Comparison of ENCODE assay signal across 10 cellular contexts in genomic region chr2:42931147-42931817, GRCh38.
DNase-seq lines count a peak whose midpoint lies in the region; TF ChIP-seq lines count a peak whose summit lies in the region.
"Had no signal": no experiment of that assay in that cellular context is flagged by ENCODE, and none has a peak within 500 bp of the region (broad histone marks: within the 10 kb centered on the region; RNA-seq: fewer than 3 reads in every experiment).

No MANE protein-coding gene starts in this region.

- H3K27me3 Mint-ChIP-seq in type B pancreatic cell, result no peaks in the 10 kb centered on the region

- no peaks in the 10 kb centered on the region for H3K36me3 ChIP-seq in WERI-Rb-1
- no peaks in the 10 kb centered on the region for H3K36me3 ChIP-seq in hepatocyte (replicated peaks; ENCODE audit: insufficient read depth, low read depth)

- no peak overlapping the region for H2AFZ ChIP-seq in hepatocyte

- DNase-seq in NCI-H748 (lab: John Stamatoyannopoulos, UW; ENCODE audit: unreplicated experiment), result peak; percentile 10
- no peak for DNase-seq in NCI-H748 treated with DMSO at 0.1 percent for 48 hours (lab: John Stamatoyannopoulos, UW)
- peak; percentile 77 for DNase-seq in WERI-Rb-1
- DNase-seq in hepatocyte (ENCODE audit: low spot score), result no peak
- DNase-seq in type B pancreatic cell (ENCODE audit: extremely low spot score, unreplicated experiment), result no peak
- no peak for DNase-seq in pons (ENCODE audit: low spot score)
- no peak for DNase-seq in activated effector memory CD4-positive, alpha-beta T cell treated with anti-CD3 and anti-CD28 coated beads, Interleukin-2, amount 50 U/mL, for 16 hours
- no peak for DNase-seq in hepatic stellate cell (ENCODE audit: low spot score)
- DNase-seq: activated naive CD4-positive, alpha-beta T cell treated with anti-CD3 and anti-CD28 coated beads, Interleukin-2, amount 10 ng/mL, durations not matched to agents 7 days and 5 days had no signal

- H3K4me2 ChIP-seq in hepatocyte, result no peak overlapping the region

- H3K4me1 ChIP-seq in hepatocyte (ENCODE audit: insufficient read depth), result peaks cover 79% of the 10 kb centered on the region

- H3K9me2 ChIP-seq in hepatocyte (replicated peaks; ENCODE audit: insufficient read depth), result no peaks in the 10 kb centered on the region

- no peaks in the 10 kb centered on the region for H3K27me3 ChIP-seq in WERI-Rb-1 (ENCODE audit: insufficient read depth, low read depth, severe bottlenecking)
- H3K27me3 ChIP-seq in hepatocyte, result no peaks in the 10 kb centered on the region

- H3K36me3 Mint-ChIP-seq in type B pancreatic cell, result no peaks in the 10 kb centered on the region
- H3K36me3 Mint-ChIP-seq: activated naive CD4-positive, alpha-beta T cell treated with anti-CD3 and anti-CD28 coated beads, Interleukin-2, amount 10 ng/mL, durations not matched to agents 7 days and 5 days had no signal

- peaks cover 76% of the 10 kb centered on the region for H3K4me1 Mint-ChIP-seq in type B pancreatic cell (ENCODE audit: unreplicated experiment)
- H3K4me1 Mint-ChIP-seq: activated naive CD4-positive, alpha-beta T cell treated with anti-CD3 and anti-CD28 coated beads, Interleukin-2, amount 10 ng/mL, durations not matched to agents 7 days and 5 days had no signal

- peak overlapping the region; percentile 50 for H3K4me3 Mint-ChIP-seq in type B pancreatic cell
- H3K4me3 Mint-ChIP-seq: activated naive CD4-positive, alpha-beta T cell treated with anti-CD3 and anti-CD28 coated beads, Interleukin-2, amount 10 ng/mL, durations not matched to agents 7 days and 5 days had no signal

- H3K27ac Mint-ChIP-seq in type B pancreatic cell, result peak overlapping the region; percentile 67
- H3K27ac Mint-ChIP-seq: activated naive CD4-positive, alpha-beta T cell treated with anti-CD3 and anti-CD28 coated beads, Interleukin-2, amount 10 ng/mL, durations not matched to agents 7 days and 5 days had no signal

- peak; percentile 85 for TF ChIP-seq CTCF in WERI-Rb-1 (IDR thresholded peaks at IDR 0.05; ENCODE audit: low read depth, low read length)
- peak; percentile 36 for TF ChIP-seq CTCF in hepatocyte (IDR thresholded peaks at IDR 0.05; ENCODE audit: poor library complexity)
- TF ChIP-seq CTCF in type B pancreatic cell (conservative IDR thresholded peaks at IDR 0.05), result peak; percentile 46

- H3K9me3 Mint-ChIP-seq in type B pancreatic cell, result no peaks in the 10 kb centered on the region
- H3K9me3 Mint-ChIP-seq: activated naive CD4-positive, alpha-beta T cell treated with anti-CD3 and anti-CD28 coated beads, Interleukin-2, amount 10 ng/mL, durations not matched to agents 7 days and 5 days had no signal

- H3K79me2 ChIP-seq in hepatocyte, result no peaks in the 10 kb centered on the region

- 66% methylated on average over 8 of the region's 8 CpGs for WGBS in hepatocyte (ENCODE audit: low lambda C conversion rate, missing lambda C conversion rate)

- H3K9me3 ChIP-seq in WERI-Rb-1 (ENCODE audit: severe bottlenecking) (no peaks in the 10 kb centered on the region), hepatocyte (ENCODE audit: low read depth) (no peaks in the 10 kb centered on the region)

- H3K27ac ChIP-seq in WERI-Rb-1 (peak overlapping the region; percentile 82), hepatocyte (peak overlapping the region; percentile 34)
- H3K27ac ChIP-seq: SK-N-MC had no signal

- no peaks in the 10 kb centered on the region for H4K20me1 ChIP-seq in hepatocyte (ENCODE audit: insufficient read depth, poor library complexity, severe bottlenecking)

- no peak overlapping the region for H3K4me3 ChIP-seq in WERI-Rb-1 (ENCODE audit: low read depth, low read length)
- H3K4me3 ChIP-seq in hepatocyte, result no peak overlapping the region
- H3K4me3 ChIP-seq: SK-N-MC had no signal

Comparison
In these comparisons a context has a peak if more than half of its experiments do, and no peak if none do; other contexts are left out.
1. DNase-seq: peak in NCI-H748 (single experiment) and WERI-Rb-1 (single experiment); none in NCI-H748 treated with DMSO at 0.1 percent for 48 hours (single experiment), hepatocyte (single experiment), type B pancreatic cell (single experiment), pons (single experiment), activated effector memory CD4-positive, alpha-beta T cell treated with anti-CD3 and anti-CD28 coated beads, Interleukin-2, amount 50 U/mL, for 16 hours (single experiment) and hepatic stellate cell (single experiment).
2. Peak in every context shown above with its lines, with median percentiles within 50 percentile points of each other: CTCF ChIP-seq.